10 cellular contexts compared by ENCODE assay signal in genomic region chr16:17369441-17369951, GRCh38.
A peak's percentile ranks its signal among the peaks of the same experiment; 100 is the strongest.
DNase-seq lines count a peak whose midpoint lies in the region; ATAC-seq and TF ChIP-seq lines count a peak whose summit lies in the region.
"Had no signal": no experiment of that assay in that cellular context is flagged by ENCODE, and none has a peak within 500 bp of the region (broad histone marks: within the 10 kb centered on the region; RNA-seq: fewer than 3 reads in every experiment).

No MANE protein-coding gene starts in this region.

- TF ChIP-seq POLR2A in testis (IDR thresholded peaks at IDR 0.05) = no peak

- 54 to 79% methylated on average over 7 to 10 of the region's 10 CpGs for WGBS in testis, 2 donors

- ATAC-seq in HG03439 (IDR thresholded peaks at IDR 0.05; ENCODE audit: unreplicated experiment) = no peak
- ATAC-seq: A549 had no signal

- peaks cover 33% of the 10 kb centered on the region for H3K4me1 ChIP-seq in testis
- H3K4me1 ChIP-seq: A549 had no signal

- peak overlapping the region; percentile 47 to 82 for H3K27ac ChIP-seq in testis
- H3K27ac ChIP-seq: A549, parathyroid adenoma had no signal

- no peak for TF ChIP-seq CTCF in testis (IDR thresholded peaks at IDR 0.05)

- DNase-seq in activated gamma-delta T cell treated with Interleukin-2 at 50 U/mL for 16 hours = peak; percentile 79
- no peak for DNase-seq in activated gamma-delta T cell (lab: John Stamatoyannopoulos, UW)
- DNase-seq in T follicular helper cell (ENCODE audit: low read depth) = peak; percentile 62
- DNase-seq in activated naive CD8-positive, alpha-beta T cell treated with anti-CD3 and anti-CD28 coated beads, Interleukin-2, amount 50 U/mL, for 16 hours (ENCODE audit: low read depth, low spot score) = peak; percentile 21
- DNase-seq in mucosa of gallbladder (ENCODE audit: low spot score) = peak; percentile 67
- peak; percentile 40 for DNase-seq in testis
- no peak for DNase-seq in foreskin melanocyte

- H3K36me3 ChIP-seq in testis (ENCODE audit: low read depth, missing control alignments) = no peaks in the 10 kb centered on the region

- H3K4me3 ChIP-seq in testis = no peak overlapping the region
- H3K4me3 ChIP-seq: A549 had no signal

- intact Hi-C loops in testis (cut with DNase I; ENCODE audit: low total_unique reads) = no loop called here

- no peaks in the 10 kb centered on the region for H3K9me3 ChIP-seq in testis
- H3K9me3 ChIP-seq: A549 had no signal

- no peaks in the 10 kb centered on the region for H3K27me3 ChIP-seq in testis

Comparison
In these comparisons a context has a peak if more than half of its experiments do, and no peak if none do; other contexts are left out.
1. DNase-seq: peak in activated gamma-delta T cell treated with Interleukin-2 at 50 U/mL for 16 hours (single experiment), T follicular helper cell (single experiment), activated naive CD8-positive, alpha-beta T cell treated with anti-CD3 and anti-CD28 coated beads, Interleukin-2, amount 50 U/mL, for 16 hours (single experiment), mucosa of gallbladder (single experiment) and testis (single experiment); none in activated gamma-delta T cell (single experiment) and foreskin melanocyte (single experiment).